Comparison of ENCODE assay signal across 18 cellular contexts in genomic region chr13:39321578-39321977, GRCh38.
DNase-seq lines count a peak whose midpoint lies in the region; ATAC-seq and TF ChIP-seq lines count a peak whose summit lies in the region.
"Had no signal": no experiment of that assay in that cellular context is flagged by ENCODE, and none has a peak within 500 bp of the region (broad histone marks: within the 10 kb centered on the region; RNA-seq: fewer than 3 reads in every experiment).

No MANE protein-coding gene starts in this region.

- H3K9me3 ChIP-seq in left lung: no peaks in the 10 kb centered on the region
- H3K9me3 ChIP-seq in aorta (ENCODE audit: control insufficient read depth, low read length): no peaks in the 10 kb centered on the region
- H3K9me3 ChIP-seq in SK-N-SH: no peaks in the 10 kb centered on the region
- H3K9me3 ChIP-seq: HAP-1 had no signal

- no peaks in the 10 kb centered on the region for H3K27me3 ChIP-seq in left lung
- no peaks in the 10 kb centered on the region for H3K27me3 ChIP-seq in aorta (ENCODE audit: control insufficient read depth in 1 of 2, insufficient read depth in 2 of 2, low read length in 1 of 2)
- no peaks in the 10 kb centered on the region for H3K27me3 ChIP-seq in SK-N-SH (ENCODE audit: insufficient read depth)

- no peaks in the 10 kb centered on the region for H4K20me1 ChIP-seq in SK-N-SH (ENCODE audit: insufficient read depth)

- TF ChIP-seq CTCF in fibroblast of the aortic adventitia (IDR thresholded peaks at IDR 0.05; ENCODE audit: insufficient read depth, low read length): no peak
- no peak for TF ChIP-seq CTCF in left lung (IDR thresholded peaks at IDR 0.05)
- TF ChIP-seq CTCF in SK-N-SH (IDR thresholded peaks at IDR 0.05): no peak

- CTCF ChIA-PET in SK-N-SH (lab: Yijun Ruan, JAX): interaction anchor here (1.4 kb wide), 1 partner anchor 295 kb away, joined by 4 read pairs; no protein-coding TSS in a partner anchor

- H3K4me1 ChIP-seq in left lung: no peaks in the 10 kb centered on the region
- H3K4me1 ChIP-seq in aorta (ENCODE audit: control insufficient read depth in 1 of 2, insufficient read depth in 2 of 2, low read length in 2 of 2): peaks cover 0 to 1% of the 10 kb centered on the region in 2 donors
- no peaks in the 10 kb centered on the region for H3K4me1 ChIP-seq in SK-N-SH (ENCODE audit: control insufficient read depth in 1 of 2, insufficient read depth in 2 of 2, low read depth in 1 of 2, low read length in 1 of 2)
- H3K4me1 ChIP-seq: HAP-1 had no signal

- H3K79me2 ChIP-seq in SK-N-SH (ENCODE audit: insufficient read depth): no peaks in the 10 kb centered on the region

- H3K27ac Mint-ChIP-seq in activated T-cell treated with anti-CD3 and anti-CD28 coated beads, Interleukin-2, amount 50 U/mL, for 72 hours: peak overlapping the region; percentile 19
- no peak overlapping the region for H3K27ac Mint-ChIP-seq in activated T-cell treated with anti-CD3 and anti-CD28 coated beads, Interleukin-2, amount 50 U/mL, for 24 hours
- H3K27ac Mint-ChIP-seq: activated naive CD8-positive, alpha-beta T cell; dendritic cell treated with granulocyte-macrophage colony-stimulating factor and Interleukin-4, amounts not matched to agents 40 ng/mL and 50 ng/mL, for 4 days; progenitor cell of endocrine pancreas had no signal

- no peaks in the 10 kb centered on the region for H3K9me3 Mint-ChIP-seq in activated T-cell treated with anti-CD3 and anti-CD28 coated beads, Interleukin-2, amount 50 U/mL, for 72 hours
- no peaks in the 10 kb centered on the region for H3K9me3 Mint-ChIP-seq in activated T-cell treated with anti-CD3 and anti-CD28 coated beads, Interleukin-2, amount 50 U/mL, for 24 hours
- H3K9me3 Mint-ChIP-seq: dendritic cell treated with granulocyte-macrophage colony-stimulating factor and Interleukin-4, amounts not matched to agents 40 ng/mL and 50 ng/mL, for 4 days had no signal

- H3K9me2 ChIP-seq in SK-N-SH: no peaks in the 10 kb centered on the region

- no peak overlapping the region for H3K4me2 ChIP-seq in SK-N-SH

- TF ChIP-seq EP300 in SK-N-SH (IDR thresholded peaks at IDR 0.05; ENCODE audit: borderline replicate concordance in 1 of 2, low read depth in 1 of 2, low read length in 1 of 2): no peak

- H3K36me3 ChIP-seq in left lung: no peaks in the 10 kb centered on the region
- H3K36me3 ChIP-seq in aorta (ENCODE audit: control insufficient read depth in 1 of 2, insufficient read depth in 2 of 2, low read length in 1 of 2): no peaks in the 10 kb centered on the region
- H3K36me3 ChIP-seq in SK-N-SH (replicated peaks in 1 of 2; ENCODE audit: control insufficient read depth in 1 of 2, insufficient read depth in 2 of 2, low read length in 1 of 2): no peaks in the 10 kb centered on the region
- H3K36me3 ChIP-seq: HAP-1 had no signal

- H2AFZ ChIP-seq in SK-N-SH (ENCODE audit: low read depth): no peak overlapping the region

- peaks cover 8% of the 10 kb centered on the region for H3K27me3 Mint-ChIP-seq in activated T-cell treated with anti-CD3 and anti-CD28 coated beads, Interleukin-2, amount 50 U/mL, for 72 hours (ENCODE audit: low read depth)
- peaks cover 14% of the 10 kb centered on the region for H3K27me3 Mint-ChIP-seq in activated T-cell treated with anti-CD3 and anti-CD28 coated beads, Interleukin-2, amount 50 U/mL, for 24 hours
- H3K27me3 Mint-ChIP-seq: dendritic cell treated with granulocyte-macrophage colony-stimulating factor and Interleukin-4, amounts not matched to agents 40 ng/mL and 50 ng/mL, for 4 days had no signal

- no peaks in the 10 kb centered on the region for H3F3A ChIP-seq in SK-N-SH (replicated peaks; ENCODE audit: insufficient read depth)

- TF ChIP-seq RAD21 in SK-N-SH (IDR thresholded peaks at IDR 0.05; ENCODE audit: low read length): no peak

- POLR2A ChIA-PET in SK-N-SH (lab: Yijun Ruan, JAX): no interaction called here

- no peaks in the 10 kb centered on the region for H3K36me3 Mint-ChIP-seq in activated T-cell treated with anti-CD3 and anti-CD28 coated beads, Interleukin-2, amount 50 U/mL, for 72 hours (ENCODE audit: insufficient read depth in 2 of 2)
- H3K36me3 Mint-ChIP-seq in activated T-cell treated with anti-CD3 and anti-CD28 coated beads, Interleukin-2, amount 50 U/mL, for 24 hours (ENCODE audit: low read depth): no peaks in the 10 kb centered on the region
- H3K36me3 Mint-ChIP-seq: activated naive CD8-positive, alpha-beta T cell had no signal

- no peak overlapping the region for H3K4me3 Mint-ChIP-seq in activated T-cell treated with anti-CD3 and anti-CD28 coated beads, Interleukin-2, amount 50 U/mL, for 72 hours
- no peak overlapping the region for H3K4me3 Mint-ChIP-seq in activated T-cell treated with anti-CD3 and anti-CD28 coated beads, Interleukin-2, amount 50 U/mL, for 24 hours
- H3K4me3 Mint-ChIP-seq: activated naive CD8-positive, alpha-beta T cell; dendritic cell treated with granulocyte-macrophage colony-stimulating factor and Interleukin-4, amounts not matched to agents 40 ng/mL and 50 ng/mL, for 4 days had no signal

- intact Hi-C loops in left lung (cut with DNase I) (no loop called here), aorta (cut with DNase I) (no loop called here)

- H3K9ac ChIP-seq in SK-N-SH: no peak overlapping the region

- ATAC-seq in activated T-cell treated with anti-CD3 and anti-CD28 coated beads, Interleukin-2, amount 50 U/mL, for 72 hours (replicated peaks in 1 of 2): no peak
- peak; percentile 38 for ATAC-seq in left lung
- ATAC-seq in aorta (ENCODE audit: low FRiP score): peak; percentile 58

- H3K4me3 ChIP-seq in fibroblast of the aortic adventitia (ENCODE audit: low read depth, low read length) (no peak overlapping the region), left lung (no peak overlapping the region), aorta (ENCODE audit: low read length in 2 of 2) (no peak overlapping the region), SK-N-SH (ENCODE audit: low read depth in 2 of 2, low read length in 1 of 2) (no peak overlapping the region)
- H3K4me3 ChIP-seq: HAP-1 had no signal

- H3K4me1 Mint-ChIP-seq in activated T-cell treated with anti-CD3 and anti-CD28 coated beads, Interleukin-2, amount 50 U/mL, for 72 hours (ENCODE audit: low read depth): no peaks in the 10 kb centered on the region
- H3K4me1 Mint-ChIP-seq in activated T-cell treated with anti-CD3 and anti-CD28 coated beads, Interleukin-2, amount 50 U/mL, for 24 hours (ENCODE audit: low read depth): no peaks in the 10 kb centered on the region

- H3K27ac ChIP-seq in left lung (no peak overlapping the region), aorta (ENCODE audit: low read depth in 1 of 2, low read length in 2 of 2) (no peak overlapping the region), SK-N-SH (ENCODE audit: low read depth in 2 of 2, low read length in 1 of 2) (no peak overlapping the region)

- DNase-seq in activated T-cell treated with anti-CD3 and anti-CD28 coated beads, Interleukin-2, amount 50 U/mL, for 72 hours: no peak
- DNase-seq in activated T-cell treated with anti-CD3 and anti-CD28 coated beads, Interleukin-2, amount 50 U/mL, for 24 hours: no peak
- DNase-seq in fibroblast of the aortic adventitia (ENCODE audit: low read depth): peak; percentile 73
- no peak for DNase-seq in left lung
- no peak for DNase-seq in aorta
- no peak for DNase-seq in NCI-H146 treated with DMSO at 0.1 percent for 48 hours (lab: John Stamatoyannopoulos, UW; ENCODE audit: unreplicated experiment)
- no peak for DNase-seq in SK-N-SH
- DNase-seq in NCI-H2107 (lab: John Stamatoyannopoulos, UW): no peak
- DNase-seq: 8988T; NCI-H1092; NCI-H69; OCI-M1; SHP77; stimulated activated CD4-positive, alpha-beta T cell treated with anti-CD3 and anti-CD28 coated beads, Interleukin-4, amount 100 ng/mL, for 1 hour had no signal

- WGBS in aorta, 2 donors: 8 to 49% methylated on average over 1 of the region's 1 CpG
- 60% methylated on average over 1 of the region's 1 CpG for WGBS in SK-N-SH (ENCODE audit: low lambda C conversion rate)

TF ChIP-seq in SK-N-SH, 30 proteins besides CTCF, POLR2A, EP300 and RAD21:
- no peak for TF ChIP-seq CHD2 (IDR thresholded peaks at IDR 0.05; ENCODE audit: low read length, partially characterized antibody)
- no peak for TF ChIP-seq RXRA (IDR thresholded peaks at IDR 0.05; ENCODE audit: borderline replicate concordance, low read depth)
- TF ChIP-seq MXI1 (IDR thresholded peaks at IDR 0.05; ENCODE audit: low read depth, low read length): no peak
- TF ChIP-seq RFX5 (IDR thresholded peaks at IDR 0.05; ENCODE audit: low read length): no peak
- no peak for TF ChIP-seq PBX3 (IDR thresholded peaks at IDR 0.05)
- no peak for TF ChIP-seq FOXJ3 (CRISPR knock-in tag; IDR thresholded peaks at IDR 0.05)
- TF ChIP-seq RCOR1 (IDR thresholded peaks at IDR 0.05; ENCODE audit: low read length): no peak
- TF ChIP-seq NFIC (IDR thresholded peaks at IDR 0.05; ENCODE audit: borderline replicate concordance): no peak
- no peak for TF ChIP-seq TCF12 (IDR thresholded peaks at IDR 0.05)
- no peak for TF ChIP-seq GATA2 (CRISPR knock-in tag; IDR thresholded peaks at IDR 0.05)
- no peak for TF ChIP-seq JUND (IDR thresholded peaks at IDR 0.05)
- TF ChIP-seq MEF2A (IDR thresholded peaks at IDR 0.05; ENCODE audit: borderline replicate concordance, low read depth): no peak

Comparison
In these comparisons a context has a peak if more than half of its experiments do, and no peak if none do; other contexts are left out.
1. ATAC-seq: peak in left lung (single experiment) and aorta (single experiment); none in activated T-cell treated with anti-CD3 and anti-CD28 coated beads, Interleukin-2, amount 50 U/mL, for 72 hours (0 of 2).